ENCODE assay signal across 1 cellular context in genomic region chr13:23805015-23805583, GRCh38.
TF ChIP-seq lines count a peak whose summit lies in the region.

No MANE protein-coding gene starts in this region.

TF ChIP-seq in IMR-90, 13 proteins besides CTCF, POLR2A, EP300 and RAD21 (continued from another document):
- TF ChIP-seq, protein P1, sequence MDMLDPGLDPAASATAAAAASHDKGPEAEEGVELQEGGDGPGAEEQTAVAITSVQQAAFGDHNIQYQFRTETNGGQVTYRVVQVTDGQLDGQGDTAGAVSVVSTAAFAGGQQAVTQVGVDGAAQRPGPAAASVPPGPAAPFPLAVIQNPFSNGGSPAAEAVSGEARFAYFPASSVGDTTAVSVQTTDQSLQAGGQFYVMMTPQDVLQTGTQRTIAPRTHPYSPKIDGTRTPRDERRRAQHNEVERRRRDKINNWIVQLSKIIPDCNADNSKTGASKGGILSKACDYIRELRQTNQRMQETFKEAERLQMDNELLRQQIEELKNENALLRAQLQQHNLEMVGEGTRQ (IDR thresholded peaks at IDR 0.05; ENCODE audit: low read depth, low read length), result no peak
- TF ChIP-seq, protein P2, sequence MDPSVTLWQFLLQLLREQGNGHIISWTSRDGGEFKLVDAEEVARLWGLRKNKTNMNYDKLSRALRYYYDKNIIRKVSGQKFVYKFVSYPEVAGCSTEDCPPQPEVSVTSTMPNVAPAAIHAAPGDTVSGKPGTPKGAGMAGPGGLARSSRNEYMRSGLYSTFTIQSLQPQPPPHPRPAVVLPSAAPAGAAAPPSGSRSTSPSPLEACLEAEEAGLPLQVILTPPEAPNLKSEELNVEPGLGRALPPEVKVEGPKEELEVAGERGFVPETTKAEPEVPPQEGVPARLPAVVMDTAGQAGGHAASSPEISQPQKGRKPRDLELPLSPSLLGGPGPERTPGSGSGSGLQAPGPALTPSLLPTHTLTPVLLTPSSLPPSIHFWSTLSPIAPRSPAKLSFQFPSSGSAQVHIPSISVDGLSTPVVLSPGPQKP (IDR thresholded peaks at IDR 0.05; ENCODE audit: borderline replicate concordance, low read depth, low read length), result no peak
- TF ChIP-seq RFX5 (IDR thresholded peaks at IDR 0.05; ENCODE audit: low read depth, low read length), result no peak
- no peak for TF ChIP-seq NFE2L2 (IDR thresholded peaks at IDR 0.05; ENCODE audit: low read depth, low read length)
- TF ChIP-seq FOS (IDR thresholded peaks at IDR 0.05; ENCODE audit: low read depth, low read length), result no peak
- no peak for TF ChIP-seq RCOR1 (IDR thresholded peaks at IDR 0.05; ENCODE audit: insufficient replicate concordance, low read length)
- no peak for TF ChIP-seq MXI1 (IDR thresholded peaks at IDR 0.05; ENCODE audit: borderline replicate concordance, low read depth, low read length)
- TF ChIP-seq MAZ (IDR thresholded peaks at IDR 0.05; ENCODE audit: borderline replicate concordance, low read depth, low read length), result no peak
- TF ChIP-seq SMC3 (IDR thresholded peaks at IDR 0.05; ENCODE audit: low read depth, low read length), result no peak
- TF ChIP-seq MAFK (IDR thresholded peaks at IDR 0.05; ENCODE audit: low read depth, low read length), result no peak
